ENCODE assay signal across 8 cellular contexts in genomic region chr18:36296591-36297418, GRCh38. TPM values are rescaled to one million over a fixed set of nuclear protein-coding genes. Genes with fewer than 3 reads are reported as not detected.
DNase-seq lines count a peak whose midpoint lies in the region; ATAC-seq and TF ChIP-seq lines count a peak whose summit lies in the region.

No MANE protein-coding gene starts in this region.

- no peak for TF ChIP-seq POLR2A in esophagus squamous epithelium (IDR thresholded peaks at IDR 0.05)

- H3K4me3 ChIP-seq in esophagus squamous epithelium (peak overlapping the region; percentile 40 to 84 (median 62)), mucosa of descending colon (no peak overlapping the region)

- WGBS in esophagus squamous epithelium, 2 donors = 0 to 2% methylated on average over 21 to 24 of the region's 50 CpGs

- DNase-seq in DMS53 treated with DMSO at 0.1 percent for 48 hours (lab: John Stamatoyannopoulos, UW; ENCODE audit: unreplicated experiment) (peak; percentile 85), M059J (ENCODE audit: low read depth) (peak; percentile 74), SW480 (ENCODE audit: low spot score) (peak; percentile 69), esophagus squamous epithelium (lab: John Stamatoyannopoulos, UW) (no peak), mucosa of descending colon (peak; percentile 37 to 63 (median 60)), ureter (ENCODE audit: low spot score) (peak; percentile 78), cerebellar nuclear complex (lab: John Stamatoyannopoulos, UW) (no peak)

- H3K27me3 ChIP-seq in esophagus squamous epithelium = peaks cover 0 to 69% (median 0%) of the 10 kb centered on the region in 4 donors

- ATAC-seq in GM21390 (IDR thresholded peaks at IDR 0.05; ENCODE audit: unreplicated experiment) = peak; percentile 17
- peak; percentile 57 for ATAC-seq in mucosa of descending colon

- TF ChIP-seq CTCF in esophagus squamous epithelium (IDR thresholded peaks at IDR 0.05) (peak in 2 of 6 experiments; percentile 1 to 24), mucosa of descending colon (IDR thresholded peaks at IDR 0.05) (no peak)

- H3K36me3 ChIP-seq in esophagus squamous epithelium (no peaks in the 10 kb centered on the region), mucosa of descending colon (ENCODE audit: low read depth) (no peaks in the 10 kb centered on the region)

- intact Hi-C loops in esophagus squamous epithelium (cut with DNase I) (loop anchor here (10.0 kb wide), 1 partner anchor 278 kb away; no protein-coding TSS in a partner anchor), mucosa of descending colon (cut with DNase I, micrococcal nuclease) (no loop called here)

- H3K4me1 ChIP-seq in esophagus squamous epithelium (peaks cover 14 to 31% (median 16%) of the 10 kb centered on the region in 3 donors), mucosa of descending colon (ENCODE audit: low read depth) (peaks cover 13% of the 10 kb centered on the region)

- H3K9me3 ChIP-seq in esophagus squamous epithelium = no peaks in the 10 kb centered on the region
- no peaks in the 10 kb centered on the region for H3K9me3 ChIP-seq in mucosa of descending colon

- H3K27ac ChIP-seq in esophagus squamous epithelium = peak overlapping the region; percentile 48 to 79 (median 74)

RNA-seq across cellular contexts. Expression of gene FHOD3, which starts 0.7 kb away (rescaled TPM):
- total RNA-seq in M059J (2014; rRNA removed; shearing (Covaris generic)) = 8.1 and 13.1 TPM in 2 replicates
- total RNA-seq in esophagus squamous epithelium = 10 to 100 TPM in 1 of 4 donors, 1 to 10 TPM in 3; 3.1 to 29.6 (median 5.7) TPM
- total RNA-seq in mucosa of descending colon = 10 to 100 TPM in 1 of 3 donors, 1 to 10 TPM in 2; 2.7 to 14.4 (median 4.0) TPM
- total RNA-seq in ureter = 25.7 TPM

Comparison
In these comparisons a context has a peak if more than half of its experiments do, and no peak if none do; other contexts are left out.
1. DNase-seq: peak in DMS53 treated with DMSO at 0.1 percent for 48 hours (single experiment), M059J (single experiment), SW480 (single experiment), mucosa of descending colon (3 of 3) and ureter (single experiment); none in esophagus squamous epithelium (single experiment) and cerebellar nuclear complex (0 of 2).